Comparison of ENCODE assay signal across 8 cellular contexts in genomic region chr10:31101123-31101522, GRCh38.
DNase-seq lines count a peak whose midpoint lies in the region; ATAC-seq and TF ChIP-seq lines count a peak whose summit lies in the region.

No MANE protein-coding gene starts in this region.

- CTCF ChIA-PET in HEK293T (lab: Yijun Ruan, JAX), result interaction anchor here (1.2 kb wide), 1 partner anchor 69 kb away, joined by 4 read pairs; the partner anchor contains the start of gene ZNF438

- POLR2A ChIA-PET in HEK293T (lab: Yijun Ruan, JAX), result no interaction called here

- no peak overlapping the region for H3K4me3 ChIP-seq in epithelial cell of proximal tubule (ENCODE audit: low read depth, low read length)

- peak; percentile 47 to 56 for DNase-seq in activated CD4-positive, alpha-beta T cell treated with anti-CD3 and anti-CD28 coated beads for 24 hours (ENCODE audit: low read depth in 2 of 2)
- DNase-seq in epithelial cell of proximal tubule (ENCODE audit: low read depth) (peak; percentile 96), NCI-H2081 treated with DMSO at 0.1 percent for 48 hours (lab: John Stamatoyannopoulos, UW) (no peak), HEK293T (ENCODE audit: extremely low spot score) (no peak), pons (ENCODE audit: low spot score) (no peak)
- DNase-seq in stimulated activated CD8-positive, alpha-beta memory T cell treated with anti-CD3 and anti-CD28 coated beads, Interleukin-12 subunit alpha, Interleukin-12 subunit beta, amount 100 ng/mL, for 4 hours (ENCODE audit: low read depth), result peak; percentile 36

- ATAC-seq in GM18502 (IDR thresholded peaks at IDR 0.05; ENCODE audit: poor library complexity, unreplicated experiment) (peak; percentile 80), HG03039 (IDR thresholded peaks at IDR 0.05; ENCODE audit: unreplicated experiment) (peak; percentile 71)

- TF ChIP-seq CTCF in epithelial cell of proximal tubule (conservative IDR thresholded peaks at IDR 0.05; ENCODE audit: low read depth, low read length), result no peak

TF ChIP-seq in HEK293T, 16 proteins besides CTCF, POLR2A, EP300 and RAD21:
- TF ChIP-seq L3MBTL2 (conservative IDR thresholded peaks at IDR 0.05) (no peak), SP1 (IDR thresholded peaks at IDR 0.05) (no peak), HDGF (IDR thresholded peaks at IDR 0.05; ENCODE audit: borderline replicate concordance) (no peak), PKNOX1 (IDR thresholded peaks at IDR 0.05) (no peak), SUZ12 (IDR thresholded peaks at IDR 0.05) (no peak), LEF1 (IDR thresholded peaks at IDR 0.05; ENCODE audit: borderline replicate concordance) (no peak), BHLHE40 (IDR thresholded peaks at IDR 0.05; ENCODE audit: borderline replicate concordance) (no peak), FOXM1 (IDR thresholded peaks at IDR 0.05; ENCODE audit: borderline replicate concordance) (no peak), TARDBP (IDR thresholded peaks at IDR 0.05) (no peak), FOXK2 (IDR thresholded peaks at IDR 0.05) (no peak), CTBP1 (IDR thresholded peaks at IDR 0.05; ENCODE audit: borderline replicate concordance) (no peak), ELF4 (IDR thresholded peaks at IDR 0.05) (no peak)
TF ChIP-seq in HEK293T: peak in this region for 0.

Comparison
In these comparisons a context has a peak if more than half of its experiments do, and no peak if none do; other contexts are left out.
1. DNase-seq: peak in activated CD4-positive, alpha-beta T cell treated with anti-CD3 and anti-CD28 coated beads for 24 hours (2 of 2), epithelial cell of proximal tubule (single experiment) and stimulated activated CD8-positive, alpha-beta memory T cell treated with anti-CD3 and anti-CD28 coated beads, Interleukin-12 subunit alpha, Interleukin-12 subunit beta, amount 100 ng/mL, for 4 hours (single experiment); none in NCI-H2081 treated with DMSO at 0.1 percent for 48 hours (single experiment), HEK293T (single experiment) and pons (single experiment).